In genomic region chr12:57751788-57752667, GRCh38 we compare ENCODE assay signal across 1 cellular context.
TF ChIP-seq lines count a peak whose summit lies in the region.

CDK4 (minus strand) TSS chr12:57752310; CDS start chr12:57751717, 593 bp downstream.

TF ChIP-seq in HepG2, 621 proteins besides CTCF, POLR2A, EP300 and RAD21 (continued from another document and continues in another):
- TF ChIP-seq HMGXB3 (CRISPR knock-in tag; IDR thresholded peaks at IDR 0.05; ENCODE audit: borderline replicate concordance) (peak; percentile 73; the same call in 1 of the 2 replicates), ZNF775 (CRISPR knock-in tag; IDR thresholded peaks at IDR 0.05; ENCODE audit: borderline replicate concordance) (peak; percentile 71; the same call in 1 of the 2 replicates), CCDC6 (CRISPR knock-in tag; IDR thresholded peaks at IDR 0.05) (peak; percentile 88; the same call in 1 of the 2 replicates), TCF7 (IDR thresholded peaks at IDR 0.05; ENCODE audit: low read depth) (no peak), ZNF33B (CRISPR knock-in tag; IDR thresholded peaks at IDR 0.05) (peak; percentile 93), TCF12 (IDR thresholded peaks at IDR 0.05) (no peak), TCF12 (CRISPR knock-in tag; IDR thresholded peaks at IDR 0.05) (0 out of 2 replicates have a peak, but pooled peaks have one; percentile 76), ZNF350 (CRISPR knock-in tag; IDR thresholded peaks at IDR 0.05; ENCODE audit: borderline replicate concordance, low read depth) (peak; percentile 94; the same call in 1 of the 2 replicates), ZNF44 (CRISPR knock-in tag; IDR thresholded peaks at IDR 0.05) (no peak), ZNF441 (CRISPR knock-in tag; IDR thresholded peaks at IDR 0.05; ENCODE audit: borderline replicate concordance) (peak; percentile 91), ZNF253 (CRISPR knock-in tag; IDR thresholded peaks at IDR 0.05; ENCODE audit: borderline replicate concordance) (no peak), NAIF1 (CRISPR knock-in tag; IDR thresholded peaks at IDR 0.05; ENCODE audit: borderline replicate concordance) (no peak), U2AF1 (optimal IDR thresholded peaks at IDR 0.05; ENCODE audit: low read depth, low read length) (peak; percentile 44), ZNF747 (CRISPR knock-in tag; IDR thresholded peaks at IDR 0.05; ENCODE audit: borderline replicate concordance) (peak; percentile 93), CCAR2 (optimal IDR thresholded peaks at IDR 0.05; ENCODE audit: low read depth, low read length) (peak; percentile 14), MAFK (conservative IDR thresholded peaks at IDR 0.05 in 1 of 2, IDR thresholded peaks at IDR 0.05 in 1 of 2; ENCODE audit: low read length in 2 of 2) (no peak), CC2D1A (CRISPR knock-in tag; IDR thresholded peaks at IDR 0.05) (no peak), ARNT2 (CRISPR knock-in tag; IDR thresholded peaks at IDR 0.05; ENCODE audit: low read depth) (peak; percentile 93), GATAD1 (CRISPR knock-in tag; IDR thresholded peaks at IDR 0.05) (peak; percentile 93), NRL (CRISPR knock-in tag; IDR thresholded peaks at IDR 0.05; ENCODE audit: borderline replicate concordance) (peak; percentile 21; the same call in 1 of the 2 replicates), YY1 (IDR thresholded peaks at IDR 0.05; ENCODE audit: insufficient read depth, insufficient replicate concordance, low read depth, low read length) (peak; percentile 71), PCBP2 (optimal IDR thresholded peaks at IDR 0.05; ENCODE audit: low read depth, low read length, poor library complexity, severe bottlenecking) (no peak), NBN (conservative IDR thresholded peaks at IDR 0.05) (no peak), CHD2 (IDR thresholded peaks at IDR 0.05; ENCODE audit: low read depth, low read length) (no peak; the same call in 1 of the 2 replicates), HHEX (CRISPR knock-in tag; IDR thresholded peaks at IDR 0.05) (no peak), SATB2 (CRISPR knock-in tag; IDR thresholded peaks at IDR 0.05) (no peak), ZNF24 (IDR thresholded peaks at IDR 0.05) (0 out of 2 replicates have a peak, but pooled peaks have one; percentile 21), TERF1 (CRISPR knock-in tag; IDR thresholded peaks at IDR 0.05) (no peak), REXO4 (CRISPR knock-in tag; IDR thresholded peaks at IDR 0.05; ENCODE audit: borderline replicate concordance) (0 out of 2 replicates have a peak, but pooled peaks have one; percentile 46), MBD4 (IDR thresholded peaks at IDR 0.05; ENCODE audit: borderline replicate concordance, low read length) (no peak), U2AF2 (IDR thresholded peaks at IDR 0.05; ENCODE audit: low read depth, low read length) (peak; percentile 98), FOXA1 (IDR thresholded peaks at IDR 0.05) (no peak), FOXA1 (CRISPR knock-in tag; IDR thresholded peaks at IDR 0.05) (peak; percentile 47; the same call in 1 of the 2 replicates), RXRA (CRISPR knock-in tag; IDR thresholded peaks at IDR 0.05) (peak; percentile 83), ZNF124 (CRISPR knock-in tag; IDR thresholded peaks at IDR 0.05) (0 out of 2 replicates have a peak, but pooled peaks have one; percentile 51), GFI1 (CRISPR knock-in tag; IDR thresholded peaks at IDR 0.05; ENCODE audit: borderline replicate concordance) (0 out of 2 replicates have a peak, but pooled peaks have one; percentile 41), RFX5 (IDR thresholded peaks at IDR 0.05; ENCODE audit: low read depth, low read length) (peak; percentile 94), ZNF451 (CRISPR knock-in tag; IDR thresholded peaks at IDR 0.05) (peak; percentile 82), ZNF670 (CRISPR knock-in tag; IDR thresholded peaks at IDR 0.05; ENCODE audit: borderline replicate concordance) (peak; percentile 83), TCF7L2 (IDR thresholded peaks at IDR 0.05; ENCODE audit: low read depth, low read length) (no peak), ZNF615 (CRISPR knock-in tag; IDR thresholded peaks at IDR 0.05; ENCODE audit: borderline replicate concordance) (no peak), ZNF879 (CRISPR knock-in tag; IDR thresholded peaks at IDR 0.05) (0 out of 2 replicates have a peak, but pooled peaks have one; percentile 56), ZNF225 (CRISPR knock-in tag; IDR thresholded peaks at IDR 0.05) (peak; percentile 85), DPF2 (CRISPR knock-in tag; IDR thresholded peaks at IDR 0.05; ENCODE audit: borderline replicate concordance, low read depth) (no peak), ZKSCAN8 (CRISPR knock-in tag; IDR thresholded peaks at IDR 0.05; ENCODE audit: borderline replicate concordance) (peak; percentile 24; the same call in 1 of the 2 replicates), SMAD1 (CRISPR knock-in tag; IDR thresholded peaks at IDR 0.05; ENCODE audit: borderline replicate concordance, low read depth) (0 out of 2 replicates have a peak, but pooled peaks have one; percentile 61), ZNF3 (CRISPR knock-in tag; IDR thresholded peaks at IDR 0.05) (no peak), FOXM1 (CRISPR knock-in tag; IDR thresholded peaks at IDR 0.05) (no peak), FOXK2 (IDR thresholded peaks at IDR 0.05) (peak; percentile 85), RFX3 (CRISPR knock-in tag; IDR thresholded peaks at IDR 0.05) (peak; percentile 93), GTF2F1 (IDR thresholded peaks at IDR 0.05; ENCODE audit: low read length) (0 out of 2 replicates have a peak, but pooled peaks have one; percentile 12), ZNF292 (CRISPR knock-in tag; IDR thresholded peaks at IDR 0.05; ENCODE audit: borderline replicate concordance, low read depth) (no peak), ZNF251 (CRISPR knock-in tag; IDR thresholded peaks at IDR 0.05) (peak; percentile 87; the same call in 1 of the 2 replicates), ZNF674 (CRISPR knock-in tag; IDR thresholded peaks at IDR 0.05; ENCODE audit: low read depth) (peak; percentile 71; the same call in 1 of the 2 replicates), NCOA2 (CRISPR knock-in tag; IDR thresholded peaks at IDR 0.05) (peak; percentile 52; the same call in 1 of the 2 replicates), ZNF816 (CRISPR knock-in tag; IDR thresholded peaks at IDR 0.05; ENCODE audit: borderline replicate concordance) (peak; percentile 67; the same call in 1 of the 2 replicates), ESRRA (CRISPR knock-in tag; IDR thresholded peaks at IDR 0.05; ENCODE audit: low read depth) (peak; percentile 65; the same call in 1 of the 2 replicates), RORA (CRISPR knock-in tag; IDR thresholded peaks at IDR 0.05) (no peak), CREBL2 (CRISPR knock-in tag; IDR thresholded peaks at IDR 0.05; ENCODE audit: borderline replicate concordance) (peak; percentile 82; the same call in 1 of the 2 replicates), MIXL1 (CRISPR knock-in tag; IDR thresholded peaks at IDR 0.05) (peak; percentile 83)
- TF ChIP-seq, protein P1, sequence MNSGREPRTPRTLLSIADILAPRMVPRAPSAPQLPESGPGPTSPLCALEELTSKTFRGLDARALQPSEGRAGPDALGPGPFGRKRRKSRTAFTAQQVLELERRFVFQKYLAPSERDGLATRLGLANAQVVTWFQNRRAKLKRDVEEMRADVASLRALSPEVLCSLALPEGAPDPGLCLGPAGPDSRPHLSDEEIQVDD (CRISPR knock-in tag; IDR thresholded peaks at IDR 0.05; ENCODE audit: borderline replicate concordance), result peak; percentile 5; the same call in 1 of the 2 replicates
- TF ChIP-seq, protein P2, sequence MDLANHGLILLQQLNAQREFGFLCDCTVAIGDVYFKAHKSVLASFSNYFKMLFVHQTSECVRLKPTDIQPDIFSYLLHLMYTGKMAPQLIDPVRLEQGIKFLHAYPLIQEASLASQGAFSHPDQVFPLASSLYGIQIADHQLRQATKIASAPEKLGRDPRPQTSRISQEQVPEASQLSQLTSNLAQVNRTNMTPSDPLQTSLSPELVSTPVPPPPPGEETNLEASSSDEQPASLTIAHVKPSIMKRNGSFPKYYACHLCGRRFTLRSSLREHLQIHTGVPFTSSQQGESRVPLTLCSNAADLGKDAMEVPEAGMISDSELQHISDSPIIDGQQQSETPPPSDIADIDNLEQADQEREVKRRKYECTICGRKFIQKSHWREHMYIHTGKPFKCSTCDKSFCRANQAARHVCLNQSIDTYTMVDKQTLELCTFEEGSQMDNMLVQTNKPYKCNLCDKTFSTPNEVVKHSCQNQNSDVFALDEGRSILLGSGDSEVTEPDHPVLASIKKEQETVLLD (CRISPR knock-in tag; IDR thresholded peaks at IDR 0.05; ENCODE audit: low read depth), result peak; percentile 75
- TF ChIP-seq, protein P3, sequence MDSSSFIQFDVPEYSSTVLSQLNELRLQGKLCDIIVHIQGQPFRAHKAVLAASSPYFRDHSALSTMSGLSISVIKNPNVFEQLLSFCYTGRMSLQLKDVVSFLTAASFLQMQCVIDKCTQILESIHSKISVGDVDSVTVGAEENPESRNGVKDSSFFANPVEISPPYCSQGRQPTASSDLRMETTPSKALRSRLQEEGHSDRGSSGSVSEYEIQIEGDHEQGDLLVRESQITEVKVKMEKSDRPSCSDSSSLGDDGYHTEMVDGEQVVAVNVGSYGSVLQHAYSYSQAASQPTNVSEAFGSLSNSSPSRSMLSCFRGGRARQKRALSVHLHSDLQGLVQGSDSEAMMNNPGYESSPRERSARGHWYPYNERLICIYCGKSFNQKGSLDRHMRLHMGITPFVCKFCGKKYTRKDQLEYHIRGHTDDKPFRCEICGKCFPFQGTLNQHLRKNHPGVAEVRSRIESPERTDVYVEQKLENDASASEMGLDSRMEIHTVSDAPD (CRISPR knock-in tag; IDR thresholded peaks at IDR 0.05), result no peak; the same call in 1 of the 2 replicates
- TF ChIP-seq, protein P4, sequence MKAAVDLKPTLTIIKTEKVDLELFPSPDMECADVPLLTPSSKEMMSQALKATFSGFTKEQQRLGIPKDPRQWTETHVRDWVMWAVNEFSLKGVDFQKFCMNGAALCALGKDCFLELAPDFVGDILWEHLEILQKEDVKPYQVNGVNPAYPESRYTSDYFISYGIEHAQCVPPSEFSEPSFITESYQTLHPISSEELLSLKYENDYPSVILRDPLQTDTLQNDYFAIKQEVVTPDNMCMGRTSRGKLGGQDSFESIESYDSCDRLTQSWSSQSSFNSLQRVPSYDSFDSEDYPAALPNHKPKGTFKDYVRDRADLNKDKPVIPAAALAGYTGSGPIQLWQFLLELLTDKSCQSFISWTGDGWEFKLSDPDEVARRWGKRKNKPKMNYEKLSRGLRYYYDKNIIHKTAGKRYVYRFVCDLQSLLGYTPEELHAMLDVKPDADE (CRISPR knock-in tag; IDR thresholded peaks at IDR 0.05), result no peak
- TF ChIP-seq, protein P5, sequence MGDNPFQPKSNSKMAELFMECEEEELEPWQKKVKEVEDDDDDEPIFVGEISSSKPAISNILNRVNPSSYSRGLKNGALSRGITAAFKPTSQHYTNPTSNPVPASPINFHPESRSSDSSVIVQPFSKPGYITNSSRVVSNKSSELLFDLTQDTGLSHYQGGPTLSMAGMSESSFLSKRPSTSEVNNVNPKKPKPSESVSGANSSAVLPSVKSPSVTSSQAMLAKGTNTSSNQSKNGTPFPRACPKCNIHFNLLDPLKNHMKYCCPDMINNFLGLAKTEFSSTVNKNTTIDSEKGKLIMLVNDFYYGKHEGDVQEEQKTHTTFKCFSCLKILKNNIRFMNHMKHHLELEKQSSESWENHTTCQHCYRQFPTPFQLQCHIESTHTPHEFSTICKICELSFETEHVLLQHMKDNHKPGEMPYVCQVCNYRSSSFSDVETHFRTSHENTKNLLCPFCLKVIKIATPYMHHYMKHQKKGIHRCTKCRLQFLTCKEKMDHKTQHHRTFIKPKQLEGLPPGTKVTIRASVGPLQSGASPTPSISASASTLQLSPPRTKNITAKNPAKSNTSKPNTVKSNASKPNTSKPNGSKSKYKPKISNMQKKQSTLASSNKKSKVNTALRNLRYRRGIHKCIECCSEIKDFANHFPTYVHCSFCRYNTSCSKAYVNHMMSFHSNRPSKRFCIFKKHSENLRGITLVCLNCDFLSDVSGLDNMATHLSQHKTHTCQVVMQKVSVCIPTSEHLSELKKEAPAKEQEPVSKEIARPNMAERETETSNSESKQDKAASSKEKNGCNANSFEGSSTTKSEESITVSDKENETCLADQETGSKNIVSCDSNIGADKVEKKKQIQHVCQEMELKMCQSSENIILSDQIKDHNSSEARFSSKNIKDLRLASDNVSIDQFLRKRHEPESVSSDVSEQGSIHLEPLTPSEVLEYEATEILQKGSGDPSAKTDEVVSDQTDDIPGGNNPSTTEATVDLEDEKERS (CRISPR knock-in tag; IDR thresholded peaks at IDR 0.05), result peak; percentile 40; the same call in 1 of the 2 replicates
